In the genomic region with DNA sequence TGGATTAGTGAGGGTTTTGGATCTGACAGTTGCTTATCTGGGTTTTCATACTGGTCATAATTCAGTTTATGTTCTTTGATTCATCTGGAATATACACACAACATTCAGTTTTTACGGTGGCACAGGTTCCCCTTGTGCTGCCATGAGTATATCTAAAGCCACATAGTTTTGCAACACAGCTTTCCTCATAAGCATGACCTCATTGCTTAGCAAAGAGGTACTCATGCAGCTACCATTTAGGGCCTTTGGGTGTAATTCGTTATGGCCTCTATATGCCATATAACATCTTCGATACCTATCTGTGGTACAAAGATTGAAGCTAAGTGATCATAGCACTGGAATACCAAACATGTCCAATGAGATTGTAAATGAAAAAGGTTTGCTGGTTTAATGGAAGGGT, we compare ENCODE assay signal across 1 cellular context.
TF ChIP-seq lines count a peak whose summit lies in the region.

No MANE protein-coding gene starts in this region.

TF ChIP-seq in K562, 482 proteins besides CTCF, POLR2A, EP300 and RAD21:
- no peak for TF ChIP-seq TSC22D4 (tag; IDR thresholded peaks at IDR 0.05)
- TF ChIP-seq, protein P1, sequence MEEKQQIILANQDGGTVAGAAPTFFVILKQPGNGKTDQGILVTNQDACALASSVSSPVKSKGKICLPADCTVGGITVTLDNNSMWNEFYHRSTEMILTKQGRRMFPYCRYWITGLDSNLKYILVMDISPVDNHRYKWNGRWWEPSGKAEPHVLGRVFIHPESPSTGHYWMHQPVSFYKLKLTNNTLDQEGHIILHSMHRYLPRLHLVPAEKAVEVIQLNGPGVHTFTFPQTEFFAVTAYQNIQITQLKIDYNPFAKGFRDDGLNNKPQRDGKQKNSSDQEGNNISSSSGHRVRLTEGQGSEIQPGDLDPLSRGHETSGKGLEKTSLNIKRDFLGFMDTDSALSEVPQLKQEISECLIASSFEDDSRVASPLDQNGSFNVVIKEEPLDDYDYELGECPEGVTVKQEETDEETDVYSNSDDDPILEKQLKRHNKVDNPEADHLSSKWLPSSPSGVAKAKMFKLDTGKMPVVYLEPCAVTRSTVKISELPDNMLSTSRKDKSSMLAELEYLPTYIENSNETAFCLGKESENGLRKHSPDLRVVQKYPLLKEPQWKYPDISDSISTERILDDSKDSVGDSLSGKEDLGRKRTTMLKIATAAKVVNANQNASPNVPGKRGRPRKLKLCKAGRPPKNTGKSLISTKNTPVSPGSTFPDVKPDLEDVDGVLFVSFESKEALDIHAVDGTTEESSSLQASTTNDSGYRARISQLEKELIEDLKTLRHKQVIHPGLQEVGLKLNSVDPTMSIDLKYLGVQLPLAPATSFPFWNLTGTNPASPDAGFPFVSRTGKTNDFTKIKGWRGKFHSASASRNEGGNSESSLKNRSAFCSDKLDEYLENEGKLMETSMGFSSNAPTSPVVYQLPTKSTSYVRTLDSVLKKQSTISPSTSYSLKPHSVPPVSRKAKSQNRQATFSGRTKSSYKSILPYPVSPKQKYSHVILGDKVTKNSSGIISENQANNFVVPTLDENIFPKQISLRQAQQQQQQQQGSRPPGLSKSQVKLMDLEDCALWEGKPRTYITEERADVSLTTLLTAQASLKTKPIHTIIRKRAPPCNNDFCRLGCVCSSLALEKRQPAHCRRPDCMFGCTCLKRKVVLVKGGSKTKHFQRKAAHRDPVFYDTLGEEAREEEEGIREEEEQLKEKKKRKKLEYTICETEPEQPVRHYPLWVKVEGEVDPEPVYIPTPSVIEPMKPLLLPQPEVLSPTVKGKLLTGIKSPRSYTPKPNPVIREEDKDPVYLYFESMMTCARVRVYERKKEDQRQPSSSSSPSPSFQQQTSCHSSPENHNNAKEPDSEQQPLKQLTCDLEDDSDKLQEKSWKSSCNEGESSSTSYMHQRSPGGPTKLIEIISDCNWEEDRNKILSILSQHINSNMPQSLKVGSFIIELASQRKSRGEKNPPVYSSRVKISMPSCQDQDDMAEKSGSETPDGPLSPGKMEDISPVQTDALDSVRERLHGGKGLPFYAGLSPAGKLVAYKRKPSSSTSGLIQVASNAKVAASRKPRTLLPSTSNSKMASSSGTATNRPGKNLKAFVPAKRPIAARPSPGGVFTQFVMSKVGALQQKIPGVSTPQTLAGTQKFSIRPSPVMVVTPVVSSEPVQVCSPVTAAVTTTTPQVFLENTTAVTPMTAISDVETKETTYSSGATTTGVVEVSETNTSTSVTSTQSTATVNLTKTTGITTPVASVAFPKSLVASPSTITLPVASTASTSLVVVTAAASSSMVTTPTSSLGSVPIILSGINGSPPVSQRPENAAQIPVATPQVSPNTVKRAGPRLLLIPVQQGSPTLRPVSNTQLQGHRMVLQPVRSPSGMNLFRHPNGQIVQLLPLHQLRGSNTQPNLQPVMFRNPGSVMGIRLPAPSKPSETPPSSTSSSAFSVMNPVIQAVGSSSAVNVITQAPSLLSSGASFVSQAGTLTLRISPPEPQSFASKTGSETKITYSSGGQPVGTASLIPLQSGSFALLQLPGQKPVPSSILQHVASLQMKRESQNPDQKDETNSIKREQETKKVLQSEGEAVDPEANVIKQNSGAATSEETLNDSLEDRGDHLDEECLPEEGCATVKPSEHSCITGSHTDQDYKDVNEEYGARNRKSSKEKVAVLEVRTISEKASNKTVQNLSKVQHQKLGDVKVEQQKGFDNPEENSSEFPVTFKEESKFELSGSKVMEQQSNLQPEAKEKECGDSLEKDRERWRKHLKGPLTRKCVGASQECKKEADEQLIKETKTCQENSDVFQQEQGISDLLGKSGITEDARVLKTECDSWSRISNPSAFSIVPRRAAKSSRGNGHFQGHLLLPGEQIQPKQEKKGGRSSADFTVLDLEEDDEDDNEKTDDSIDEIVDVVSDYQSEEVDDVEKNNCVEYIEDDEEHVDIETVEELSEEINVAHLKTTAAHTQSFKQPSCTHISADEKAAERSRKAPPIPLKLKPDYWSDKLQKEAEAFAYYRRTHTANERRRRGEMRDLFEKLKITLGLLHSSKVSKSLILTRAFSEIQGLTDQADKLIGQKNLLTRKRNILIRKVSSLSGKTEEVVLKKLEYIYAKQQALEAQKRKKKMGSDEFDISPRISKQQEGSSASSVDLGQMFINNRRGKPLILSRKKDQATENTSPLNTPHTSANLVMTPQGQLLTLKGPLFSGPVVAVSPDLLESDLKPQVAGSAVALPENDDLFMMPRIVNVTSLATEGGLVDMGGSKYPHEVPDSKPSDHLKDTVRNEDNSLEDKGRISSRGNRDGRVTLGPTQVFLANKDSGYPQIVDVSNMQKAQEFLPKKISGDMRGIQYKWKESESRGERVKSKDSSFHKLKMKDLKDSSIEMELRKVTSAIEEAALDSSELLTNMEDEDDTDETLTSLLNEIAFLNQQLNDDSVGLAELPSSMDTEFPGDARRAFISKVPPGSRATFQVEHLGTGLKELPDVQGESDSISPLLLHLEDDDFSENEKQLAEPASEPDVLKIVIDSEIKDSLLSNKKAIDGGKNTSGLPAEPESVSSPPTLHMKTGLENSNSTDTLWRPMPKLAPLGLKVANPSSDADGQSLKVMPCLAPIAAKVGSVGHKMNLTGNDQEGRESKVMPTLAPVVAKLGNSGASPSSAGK (IDR thresholded peaks at IDR 0.05), result no peak
- no peak for TF ChIP-seq ZNF174 (CRISPR knock-in tag; IDR thresholded peaks at IDR 0.05)
- peak; percentile 88 for TF ChIP-seq ATF7 (IDR thresholded peaks at IDR 0.05)
- TF ChIP-seq MAZ (CRISPR knock-in tag; conservative IDR thresholded peaks at IDR 0.05 in 1 of 2, IDR thresholded peaks at IDR 0.05 in 1 of 2), result no peak
- peak; percentile 90 for TF ChIP-seq CEBPB (tag; IDR thresholded peaks at IDR 0.05)
- peak; percentile 67 for TF ChIP-seq ATF3 (IDR thresholded peaks at IDR 0.05)
- TF ChIP-seq ATF3 (CRISPR knock-in tag; conservative IDR thresholded peaks at IDR 0.05), result no peak
- no peak for TF ChIP-seq STAT5B (CRISPR knock-in tag; IDR thresholded peaks at IDR 0.05)
- no peak for TF ChIP-seq ZNF253 (CRISPR knock-in tag; conservative IDR thresholded peaks at IDR 0.05)
- peak; percentile 47; the same call in 1 of the 2 replicates for TF ChIP-seq JUND (IDR thresholded peaks at IDR 0.05; ENCODE audit: borderline replicate concordance, low read depth, low read length)
- TF ChIP-seq JUND (tag; IDR thresholded peaks at IDR 0.05; ENCODE audit: borderline replicate concordance, low read depth, low read length), result peak; percentile 62; the same call in 1 of the 3 replicates
- TF ChIP-seq MXD1 (CRISPR knock-in tag; IDR thresholded peaks at IDR 0.05; ENCODE audit: borderline replicate concordance, poor library complexity, severe bottlenecking), result no peak
- peak; percentile 52; the same call in 1 of the 2 replicates for TF ChIP-seq JUN (IDR thresholded peaks at IDR 0.05; ENCODE audit: borderline replicate concordance, low read depth, low read length)
- no peak for TF ChIP-seq JUN (CRISPR knock-in tag; IDR thresholded peaks at IDR 0.05; ENCODE audit: borderline replicate concordance)
- TF ChIP-seq, protein P2, sequence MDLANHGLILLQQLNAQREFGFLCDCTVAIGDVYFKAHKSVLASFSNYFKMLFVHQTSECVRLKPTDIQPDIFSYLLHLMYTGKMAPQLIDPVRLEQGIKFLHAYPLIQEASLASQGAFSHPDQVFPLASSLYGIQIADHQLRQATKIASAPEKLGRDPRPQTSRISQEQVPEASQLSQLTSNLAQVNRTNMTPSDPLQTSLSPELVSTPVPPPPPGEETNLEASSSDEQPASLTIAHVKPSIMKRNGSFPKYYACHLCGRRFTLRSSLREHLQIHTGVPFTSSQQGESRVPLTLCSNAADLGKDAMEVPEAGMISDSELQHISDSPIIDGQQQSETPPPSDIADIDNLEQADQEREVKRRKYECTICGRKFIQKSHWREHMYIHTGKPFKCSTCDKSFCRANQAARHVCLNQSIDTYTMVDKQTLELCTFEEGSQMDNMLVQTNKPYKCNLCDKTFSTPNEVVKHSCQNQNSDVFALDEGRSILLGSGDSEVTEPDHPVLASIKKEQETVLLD (IDR thresholded peaks at IDR 0.05), result no peak
- 0 out of 2 replicates have a peak, but pooled peaks have one; percentile 16 for TF ChIP-seq EHMT2 (IDR thresholded peaks at IDR 0.05)
- TF ChIP-seq POLR2B (IDR thresholded peaks at IDR 0.05; ENCODE audit: low read depth, partially characterized antibody), result no peak
- TF ChIP-seq CEBPG (CRISPR knock-in tag; IDR thresholded peaks at IDR 0.05), result no peak
- TF ChIP-seq CEBPG (tag; conservative IDR thresholded peaks at IDR 0.05 in 1 of 2, IDR thresholded peaks at IDR 0.05 in 1 of 2), result peak; percentile 26 to 67; a peak in 1 of 4 replicates
- TF ChIP-seq MAFF (IDR thresholded peaks at IDR 0.05; ENCODE audit: low read length), result no peak
- 0 out of 2 replicates have a peak, but pooled peaks have one; percentile 36 for TF ChIP-seq POLR2AphosphoS2 (IDR thresholded peaks at IDR 0.05; ENCODE audit: low read length)
- TF ChIP-seq ZNF239 (CRISPR knock-in tag; IDR thresholded peaks at IDR 0.05), result peak; percentile 85
- TF ChIP-seq ZNF408 (CRISPR knock-in tag; IDR thresholded peaks at IDR 0.05; ENCODE audit: low read depth), result no peak
- no peak for TF ChIP-seq ETV5 (CRISPR knock-in tag; IDR thresholded peaks at IDR 0.05; ENCODE audit: low read depth)
- TF ChIP-seq, protein P3, sequence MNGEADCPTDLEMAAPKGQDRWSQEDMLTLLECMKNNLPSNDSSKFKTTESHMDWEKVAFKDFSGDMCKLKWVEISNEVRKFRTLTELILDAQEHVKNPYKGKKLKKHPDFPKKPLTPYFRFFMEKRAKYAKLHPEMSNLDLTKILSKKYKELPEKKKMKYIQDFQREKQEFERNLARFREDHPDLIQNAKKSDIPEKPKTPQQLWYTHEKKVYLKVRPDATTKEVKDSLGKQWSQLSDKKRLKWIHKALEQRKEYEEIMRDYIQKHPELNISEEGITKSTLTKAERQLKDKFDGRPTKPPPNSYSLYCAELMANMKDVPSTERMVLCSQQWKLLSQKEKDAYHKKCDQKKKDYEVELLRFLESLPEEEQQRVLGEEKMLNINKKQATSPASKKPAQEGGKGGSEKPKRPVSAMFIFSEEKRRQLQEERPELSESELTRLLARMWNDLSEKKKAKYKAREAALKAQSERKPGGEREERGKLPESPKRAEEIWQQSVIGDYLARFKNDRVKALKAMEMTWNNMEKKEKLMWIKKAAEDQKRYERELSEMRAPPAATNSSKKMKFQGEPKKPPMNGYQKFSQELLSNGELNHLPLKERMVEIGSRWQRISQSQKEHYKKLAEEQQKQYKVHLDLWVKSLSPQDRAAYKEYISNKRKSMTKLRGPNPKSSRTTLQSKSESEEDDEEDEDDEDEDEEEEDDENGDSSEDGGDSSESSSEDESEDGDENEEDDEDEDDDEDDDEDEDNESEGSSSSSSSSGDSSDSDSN (IDR thresholded peaks at IDR 0.05; ENCODE audit: borderline replicate concordance in 1 of 2, low read depth in 2 of 2, low read length in 2 of 2), result no peak
